Comparison of ENCODE assay signal across 9 cellular contexts in genomic region chr18:54149078-54149697, GRCh38.
DNase-seq lines count a peak whose midpoint lies in the region; ATAC-seq and TF ChIP-seq lines count a peak whose summit lies in the region.
"Had no signal": no experiment of that assay in that cellular context is flagged by ENCODE, and none has a peak within 500 bp of the region (broad histone marks: within the 10 kb centered on the region; RNA-seq: fewer than 3 reads in every experiment).

No MANE protein-coding gene starts in this region.

- ATAC-seq in GM21529 (IDR thresholded peaks at IDR 0.05; ENCODE audit: unreplicated experiment) (peak; percentile 52), lung (ENCODE audit: insufficient read depth, low FRiP score) (peak; percentile 84)

- DNase-seq in ELR (ENCODE audit: low read depth) (peak; percentile 91), lung (ENCODE audit: low spot score) (peak; percentile 33), suprapubic skin (ENCODE audit: low spot score in 2 of 2) (no peak), OCI-M2 (lab: John Stamatoyannopoulos, UW; ENCODE audit: unreplicated experiment) (no peak), progenitor cell of endocrine pancreas (ENCODE audit: low spot score, unreplicated experiment) (no peak)
- DNase-seq in activated naive CD8-positive, alpha-beta T cell treated with anti-CD3 and anti-CD28 coated beads for 36 hours = peak; percentile 53
- DNase-seq: right lobe of liver had no signal

- H3K4me1 ChIP-seq in HUES6 (ENCODE audit: control insufficient read depth, insufficient read depth, low read length) (peaks cover 18% of the 10 kb centered on the region), lung (ENCODE audit: control insufficient read depth in 2 of 2, insufficient read depth in 2 of 2, low read length in 2 of 2) (peaks cover 0 to 8% of the 10 kb centered on the region in 2 donors), suprapubic skin (peaks cover 23% of the 10 kb centered on the region)
- H3K4me1 ChIP-seq: right lobe of liver had no signal

- H3K4me3 Mint-ChIP-seq in activated naive CD8-positive, alpha-beta T cell treated with anti-CD3 and anti-CD28 coated beads for 36 hours = peak overlapping the region; percentile 53
- H3K4me3 Mint-ChIP-seq in progenitor cell of endocrine pancreas (ENCODE audit: low read depth) = no peak overlapping the region

- H3K4me1 Mint-ChIP-seq in activated naive CD8-positive, alpha-beta T cell treated with anti-CD3 and anti-CD28 coated beads for 36 hours = peaks cover 40% of the 10 kb centered on the region
- no peaks in the 10 kb centered on the region for H3K4me1 Mint-ChIP-seq in progenitor cell of endocrine pancreas (ENCODE audit: low read depth)

- no peaks in the 10 kb centered on the region for H3K36me3 ChIP-seq in HUES6 (ENCODE audit: control insufficient read depth, insufficient read depth, low read length)
- H3K36me3 ChIP-seq in lung (ENCODE audit: control insufficient read depth in 2 of 2, insufficient read depth in 2 of 2, low read length in 2 of 2) = peaks cover 5 to 9% of the 10 kb centered on the region in 2 donors
- peaks cover 22% of the 10 kb centered on the region for H3K36me3 ChIP-seq in suprapubic skin

- H3K36me3 Mint-ChIP-seq in activated naive CD8-positive, alpha-beta T cell treated with anti-CD3 and anti-CD28 coated beads for 36 hours = peaks cover 32% of the 10 kb centered on the region
- H3K36me3 Mint-ChIP-seq in progenitor cell of endocrine pancreas (ENCODE audit: insufficient read depth) = peaks cover 2% of the 10 kb centered on the region

- peak overlapping the region; percentile 45 for H3K9ac ChIP-seq in HUES6 (ENCODE audit: low read length)

- H3K27me3 Mint-ChIP-seq in activated naive CD8-positive, alpha-beta T cell treated with anti-CD3 and anti-CD28 coated beads for 36 hours = no peaks in the 10 kb centered on the region
- no peaks in the 10 kb centered on the region for H3K27me3 Mint-ChIP-seq in progenitor cell of endocrine pancreas

- peak overlapping the region; percentile 5; the same call in 1 of the 2 replicates for H3K4me3 ChIP-seq in HUES6 (ENCODE audit: low read depth, low read length)
- no peak overlapping the region for H3K4me3 ChIP-seq in lung
- no peak overlapping the region for H3K4me3 ChIP-seq in suprapubic skin
- H3K4me3 ChIP-seq: right lobe of liver had no signal

- peak overlapping the region; percentile 76; the same call in 1 of the 2 replicates for H3K27ac ChIP-seq in HUES6 (ENCODE audit: low read depth, low read length)
- H3K27ac ChIP-seq in lung (ENCODE audit: low read depth in 1 of 2, low read length in 1 of 2) = peak overlapping the region in 1 of 2 donors; percentile 93
- H3K27ac ChIP-seq in suprapubic skin = peak overlapping the region; percentile 80
- H3K27ac ChIP-seq: right lobe of liver had no signal

- H3K27ac Mint-ChIP-seq in activated naive CD8-positive, alpha-beta T cell treated with anti-CD3 and anti-CD28 coated beads for 36 hours = peak overlapping the region; percentile 93
- no peak overlapping the region for H3K27ac Mint-ChIP-seq in progenitor cell of endocrine pancreas

- H3K9me3 Mint-ChIP-seq in activated naive CD8-positive, alpha-beta T cell treated with anti-CD3 and anti-CD28 coated beads for 36 hours = peaks cover 4% of the 10 kb centered on the region
- no peaks in the 10 kb centered on the region for H3K9me3 Mint-ChIP-seq in progenitor cell of endocrine pancreas (ENCODE audit: low read depth)

- H3K9me3 ChIP-seq in HUES6 (ENCODE audit: control insufficient read depth, insufficient read depth, low read depth, low read length) (no peaks in the 10 kb centered on the region), lung (ENCODE audit: control insufficient read depth in 2 of 2, insufficient read depth in 1 of 2, low read length in 1 of 2) (no peaks in the 10 kb centered on the region), suprapubic skin (no peaks in the 10 kb centered on the region)
- H3K9me3 ChIP-seq: right lobe of liver had no signal

- WGBS in lung, 2 donors = 81 to 94% methylated on average over 3 of the region's 3 CpGs
- WGBS in suprapubic skin = 30% methylated on average over 3 of the region's 3 CpGs

- no peak for TF ChIP-seq POLR2A in suprapubic skin (IDR thresholded peaks at IDR 0.05)

- H3K27me3 ChIP-seq in HUES6 (ENCODE audit: control insufficient read depth, insufficient read depth, low read length) (no peaks in the 10 kb centered on the region), lung (ENCODE audit: control insufficient read depth, insufficient read depth) (no peaks in the 10 kb centered on the region), suprapubic skin (no peaks in the 10 kb centered on the region)
- H3K27me3 ChIP-seq: right lobe of liver had no signal

- no peak for TF ChIP-seq CTCF in lung (IDR thresholded peaks at IDR 0.05; ENCODE audit: control extremely low read depth, extremely low read depth)
- no peak for TF ChIP-seq CTCF in suprapubic skin (IDR thresholded peaks at IDR 0.05)
- no peak for TF ChIP-seq CTCF in progenitor cell of endocrine pancreas (IDR thresholded peaks at IDR 0.05; ENCODE audit: unreplicated experiment)

- no peak for TF ChIP-seq EP300 in suprapubic skin (IDR thresholded peaks at IDR 0.05)

Comparison
In these comparisons a context has a peak if more than half of its experiments do, and no peak if none do; other contexts are left out.
1. DNase-seq: peak in ELR (single experiment), activated naive CD8-positive, alpha-beta T cell treated with anti-CD3 and anti-CD28 coated beads for 36 hours (single experiment) and lung (single experiment); none in suprapubic skin (0 of 2), OCI-M2 (single experiment) and progenitor cell of endocrine pancreas (single experiment).